Comparison of ENCODE assay signal across 1 cellular context in genomic region chr16:86357303-86357702, GRCh38.
TF ChIP-seq lines count a peak whose summit lies in the region.

No MANE protein-coding gene starts in this region.

TF ChIP-seq in IMR-90, 13 proteins besides CTCF, POLR2A, EP300 and RAD21:
- no peak for TF ChIP-seq RCOR1 (IDR thresholded peaks at IDR 0.05; ENCODE audit: insufficient replicate concordance, low read length)
- no peak for TF ChIP-seq CHD1 (IDR thresholded peaks at IDR 0.05; ENCODE audit: low read depth, low read length)
- TF ChIP-seq, protein P1, sequence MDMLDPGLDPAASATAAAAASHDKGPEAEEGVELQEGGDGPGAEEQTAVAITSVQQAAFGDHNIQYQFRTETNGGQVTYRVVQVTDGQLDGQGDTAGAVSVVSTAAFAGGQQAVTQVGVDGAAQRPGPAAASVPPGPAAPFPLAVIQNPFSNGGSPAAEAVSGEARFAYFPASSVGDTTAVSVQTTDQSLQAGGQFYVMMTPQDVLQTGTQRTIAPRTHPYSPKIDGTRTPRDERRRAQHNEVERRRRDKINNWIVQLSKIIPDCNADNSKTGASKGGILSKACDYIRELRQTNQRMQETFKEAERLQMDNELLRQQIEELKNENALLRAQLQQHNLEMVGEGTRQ (IDR thresholded peaks at IDR 0.05; ENCODE audit: low read depth, low read length) = no peak
- no peak for TF ChIP-seq CEBPB (IDR thresholded peaks at IDR 0.05; ENCODE audit: low read depth, low read length)
- no peak for TF ChIP-seq MAFK (IDR thresholded peaks at IDR 0.05; ENCODE audit: low read depth, low read length)
- no peak for TF ChIP-seq NFE2L2 (IDR thresholded peaks at IDR 0.05; ENCODE audit: low read depth, low read length)
- TF ChIP-seq, protein P2, sequence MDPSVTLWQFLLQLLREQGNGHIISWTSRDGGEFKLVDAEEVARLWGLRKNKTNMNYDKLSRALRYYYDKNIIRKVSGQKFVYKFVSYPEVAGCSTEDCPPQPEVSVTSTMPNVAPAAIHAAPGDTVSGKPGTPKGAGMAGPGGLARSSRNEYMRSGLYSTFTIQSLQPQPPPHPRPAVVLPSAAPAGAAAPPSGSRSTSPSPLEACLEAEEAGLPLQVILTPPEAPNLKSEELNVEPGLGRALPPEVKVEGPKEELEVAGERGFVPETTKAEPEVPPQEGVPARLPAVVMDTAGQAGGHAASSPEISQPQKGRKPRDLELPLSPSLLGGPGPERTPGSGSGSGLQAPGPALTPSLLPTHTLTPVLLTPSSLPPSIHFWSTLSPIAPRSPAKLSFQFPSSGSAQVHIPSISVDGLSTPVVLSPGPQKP (IDR thresholded peaks at IDR 0.05; ENCODE audit: borderline replicate concordance, low read depth, low read length) = no peak
- TF ChIP-seq BHLHE40 (IDR thresholded peaks at IDR 0.05; ENCODE audit: low read depth, low read length) = no peak
- TF ChIP-seq FOS (IDR thresholded peaks at IDR 0.05; ENCODE audit: low read depth, low read length) = no peak
- no peak for TF ChIP-seq MXI1 (IDR thresholded peaks at IDR 0.05; ENCODE audit: borderline replicate concordance, low read depth, low read length)
- no peak for TF ChIP-seq MAZ (IDR thresholded peaks at IDR 0.05; ENCODE audit: borderline replicate concordance, low read depth, low read length)
- no peak for TF ChIP-seq SMC3 (IDR thresholded peaks at IDR 0.05; ENCODE audit: low read depth, low read length)
- no peak for TF ChIP-seq RFX5 (IDR thresholded peaks at IDR 0.05; ENCODE audit: low read depth, low read length)
